In the genomic region with DNA sequence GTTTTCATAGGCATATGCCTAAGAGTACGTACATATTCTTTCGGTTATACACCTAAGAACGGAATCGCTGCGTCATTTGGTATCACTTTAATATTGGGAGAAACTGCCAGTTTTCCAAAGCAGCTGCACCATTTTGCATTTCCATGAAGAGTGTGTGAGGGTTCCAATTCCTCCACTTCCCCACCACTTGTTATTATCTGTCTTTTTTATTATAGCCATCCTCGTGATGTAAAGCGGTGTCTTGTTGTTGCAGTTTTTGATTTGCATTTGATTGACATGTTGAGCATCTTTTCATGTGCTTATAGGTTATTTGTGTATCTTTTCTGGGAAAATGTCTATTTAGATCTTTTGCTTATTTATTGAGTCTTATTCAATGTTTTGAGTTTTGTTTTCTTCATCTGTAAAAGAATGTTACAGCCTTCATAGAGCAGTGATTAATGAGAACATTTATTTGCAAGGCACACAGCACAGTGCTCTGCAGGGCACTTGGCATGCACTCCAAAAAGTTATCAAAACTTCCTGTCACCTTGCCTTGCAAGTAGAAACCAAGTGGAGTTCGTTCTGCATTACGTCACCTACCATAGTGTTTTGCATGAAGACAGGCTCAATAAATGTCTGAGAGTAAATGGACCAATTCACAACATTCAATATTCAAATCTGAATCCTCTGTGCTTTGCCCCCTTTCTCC, we compare ENCODE assay signal across 10 cellular contexts. TPM values are rescaled to one million over a fixed set of nuclear protein-coding genes. Genes with fewer than 3 reads are reported as not detected.
DNase-seq lines count a peak whose midpoint lies in the region; ATAC-seq, FAIRE-seq and TF ChIP-seq lines count a peak whose summit lies in the region.
"Had no signal": no experiment of that assay in that cellular context is flagged by ENCODE, and none has a peak within 500 bp of the region (broad histone marks: within the 10 kb centered on the region; RNA-seq: fewer than 3 reads in every experiment).

No MANE protein-coding gene starts in this region.

- no peaks in the 10 kb centered on the region for H3K9me3 Mint-ChIP-seq in activated T-cell treated with anti-CD3 and anti-CD28 coated beads, Interleukin-2, amount 50 U/mL, for 24 hours
- H3K9me3 Mint-ChIP-seq in activated CD4-positive, alpha-beta memory T cell treated with anti-CD3 and anti-CD28 coated beads, Interleukin-2, amount 10 ng/mL, durations not matched to agents 7 days and 5 days: no peaks in the 10 kb centered on the region

- intact Hi-C loops in stomach (cut with DNase I; ENCODE audit: low total_unique reads): no loop called here

- dilution Hi-C loops in keratinocyte (cut with MboI; ENCODE audit: extremely low pct_ligation_motif_present, low sequenced_read_pairs): no loop called here

- 70 to 75% (median 72%) methylated on average over 9 of the region's 9 CpGs for WGBS in stomach, 5 donors

- TF ChIP-seq CTCF in keratinocyte (optimal IDR thresholded peaks at IDR 0.05 in 1 of 3, IDR thresholded peaks at IDR 0.05 in 1 of 3, conservative IDR thresholded peaks at IDR 0.05 in 1 of 3; ENCODE audit: extremely low read depth in 1 of 3, insufficient read depth in 2 of 3, low read length in 3 of 3) (no peak), stomach (IDR thresholded peaks at IDR 0.05) (no peak), omental fat pad (IDR thresholded peaks at IDR 0.05) (no peak)

- H3K4me3 ChIP-seq in keratinocyte (ENCODE audit: control insufficient read depth in 2 of 3, extremely low read depth in 1 of 3, insufficient read depth in 2 of 3, low read depth in 1 of 3, low read length in 3 of 3) (peak overlapping the region in 1 of 3 experiments; percentile 40), stomach (no peak overlapping the region)

- H3K27me3 ChIP-seq in keratinocyte (ENCODE audit: control insufficient read depth, extremely low read depth, insufficient read depth, low read length) (no peaks in the 10 kb centered on the region), stomach (no peaks in the 10 kb centered on the region)

- H3K9ac ChIP-seq in keratinocyte (ENCODE audit: control insufficient read depth, extremely low read depth, insufficient read depth, low read length): no peak overlapping the region

- H2AFZ ChIP-seq in keratinocyte (ENCODE audit: control insufficient read depth, low read length): no peak overlapping the region

- H3K27ac ChIP-seq in keratinocyte (ENCODE audit: control insufficient read depth, insufficient read depth, low read length) (peak overlapping the region; percentile 82), stomach (peak overlapping the region in 4 of 5 donors; percentile 91 to 93 (median 92))

- H3K4me1 Mint-ChIP-seq in activated T-cell treated with anti-CD3 and anti-CD28 coated beads, Interleukin-2, amount 50 U/mL, for 24 hours (ENCODE audit: low read depth): peaks cover 36% of the 10 kb centered on the region
- H3K4me1 Mint-ChIP-seq in activated CD4-positive, alpha-beta memory T cell treated with anti-CD3 and anti-CD28 coated beads, Interleukin-2, amount 10 ng/mL, durations not matched to agents 7 days and 5 days: peaks cover 31% of the 10 kb centered on the region

- ATAC-seq in HG02798 (IDR thresholded peaks at IDR 0.05; ENCODE audit: poor library complexity, unreplicated experiment) (no peak), omental fat pad (ENCODE audit: low FRiP score) (no peak), HG03039 (IDR thresholded peaks at IDR 0.05; ENCODE audit: unreplicated experiment) (no peak)

- peak overlapping the region; percentile 71 for H3K4me2 ChIP-seq in keratinocyte (ENCODE audit: control insufficient read depth, extremely low read depth, insufficient read depth, low read depth, low read length)

- peaks cover 3% of the 10 kb centered on the region for H3K36me3 Mint-ChIP-seq in activated T-cell treated with anti-CD3 and anti-CD28 coated beads, Interleukin-2, amount 50 U/mL, for 24 hours (ENCODE audit: low read depth)
- H3K36me3 Mint-ChIP-seq in activated CD4-positive, alpha-beta memory T cell treated with anti-CD3 and anti-CD28 coated beads, Interleukin-2, amount 10 ng/mL, durations not matched to agents 7 days and 5 days (ENCODE audit: low read depth): no peaks in the 10 kb centered on the region

- peak; percentile 41 for FAIRE-seq in keratinocyte (lab: Jason Lieb, UNC)

- CTCF ChIA-PET in activated CD4-positive, alpha-beta memory T cell treated with anti-CD3 and anti-CD28 coated beads, Interleukin-2, amount 10 ng/mL, durations not matched to agents 7 days and 5 days (lab: Charles Lee): interaction anchor here (0.6 to 1.6 kb wide), 3 partner anchors 24 to 398 kb away, joined by 3 to 5 read pairs (median 4); no protein-coding TSS in a partner anchor

- H3K9me3 ChIP-seq in keratinocyte (ENCODE audit: control insufficient read depth, low read depth, low read length) (no peaks in the 10 kb centered on the region), stomach (no peaks in the 10 kb centered on the region)

- H3K9me1 ChIP-seq in keratinocyte (ENCODE audit: control insufficient read depth, extremely low read depth, insufficient read depth, low read length): peaks cover 2% of the 10 kb centered on the region

- no peak for DNase-seq in activated T-cell treated with anti-CD3 and anti-CD28 coated beads, Interleukin-2, amount 50 U/mL, for 24 hours
- DNase-seq in activated T-cell treated with anti-CD3 and anti-CD28 coated beads for 4 hours: no peak
- DNase-seq in activated CD4-positive, alpha-beta memory T cell treated with anti-CD3 and anti-CD28 coated beads, Interleukin-2, amount 10 ng/mL, durations not matched to agents 7 days and 5 days: no peak
- no peak for DNase-seq in keratinocyte (ENCODE audit: low read depth, low spot score)
- peak; percentile 64 for DNase-seq in stomach
- DNase-seq in omental fat pad (ENCODE audit: low spot score): no peak
- DNase-seq: mesendoderm; stimulated activated CD4-positive, alpha-beta T cell treated with anti-CD3 and anti-CD28 coated beads, Interleukin-2, amount 100 ng/mL, for 24 hours had no signal

- H3K4me1 ChIP-seq in keratinocyte (ENCODE audit: control insufficient read depth, extremely low read depth, insufficient read depth, low read length) (peaks cover 37% of the 10 kb centered on the region), stomach (peaks cover 14 to 47% (median 30%) of the 10 kb centered on the region in 4 donors)

- H3K4me3 Mint-ChIP-seq in activated T-cell treated with anti-CD3 and anti-CD28 coated beads, Interleukin-2, amount 50 U/mL, for 24 hours: no peak overlapping the region
- peak overlapping the region; percentile 89 for H3K4me3 Mint-ChIP-seq in activated CD4-positive, alpha-beta memory T cell treated with anti-CD3 and anti-CD28 coated beads, Interleukin-2, amount 10 ng/mL, durations not matched to agents 7 days and 5 days

- no peaks in the 10 kb centered on the region for H3K79me2 ChIP-seq in keratinocyte (ENCODE audit: control insufficient read depth, insufficient read depth, low read length)

- POLR2A ChIA-PET in activated CD4-positive, alpha-beta memory T cell treated with anti-CD3 and anti-CD28 coated beads, Interleukin-2, amount 10 ng/mL, durations not matched to agents 7 days and 5 days (lab: Charles Lee): interaction anchor here (1.2 to 1.9 kb wide), 2 partner anchors 11 to 57 kb away, joined by 3 to 12 read pairs; no protein-coding TSS in a partner anchor

- no peaks in the 10 kb centered on the region for H4K20me1 ChIP-seq in keratinocyte (ENCODE audit: control insufficient read depth, extremely low read depth, insufficient read depth, low read length)

- H3K36me3 ChIP-seq in keratinocyte (ENCODE audit: control insufficient read depth in 2 of 2, extremely low read depth in 1 of 2, insufficient read depth in 2 of 2, low read length in 2 of 2): no peaks in the 10 kb centered on the region
- H3K36me3 ChIP-seq in stomach: no peaks in the 10 kb centered on the region

- TF ChIP-seq EP300 in stomach (IDR thresholded peaks at IDR 0.05): no peak

- H3K27me3 Mint-ChIP-seq in activated T-cell treated with anti-CD3 and anti-CD28 coated beads, Interleukin-2, amount 50 U/mL, for 24 hours: no peaks in the 10 kb centered on the region
- H3K27me3 Mint-ChIP-seq in activated CD4-positive, alpha-beta memory T cell treated with anti-CD3 and anti-CD28 coated beads, Interleukin-2, amount 10 ng/mL, durations not matched to agents 7 days and 5 days: peaks cover 15% of the 10 kb centered on the region

- peak overlapping the region; percentile 95 for H3K27ac Mint-ChIP-seq in activated T-cell treated with anti-CD3 and anti-CD28 coated beads, Interleukin-2, amount 50 U/mL, for 24 hours
- H3K27ac Mint-ChIP-seq in activated CD4-positive, alpha-beta memory T cell treated with anti-CD3 and anti-CD28 coated beads, Interleukin-2, amount 10 ng/mL, durations not matched to agents 7 days and 5 days: peak overlapping the region; percentile 87

- no peak for TF ChIP-seq POLR2A in stomach (IDR thresholded peaks at IDR 0.05)

RNA-seq across cellular contexts. Expression of gene ST6GALNAC1, which starts 26.6 kb away (rescaled TPM):
- total RNA-seq in activated CD4-positive, alpha-beta memory T cell treated with anti-CD3 and anti-CD28 coated beads, Interleukin-2, amount 10 ng/mL, durations not matched to agents 7 days and 5 days: 1 to 10 TPM; 3.1 to 4.0 TPM
- polyA plus RNA-seq in keratinocyte: 0.28 to 0.84 TPM (median 0.46 TPM) in 3 replicates
- polyA plus RNA-seq in keratinocyte (2011; ENCODE audit: low read depth): 0.29 TPM
- polyA plus RNA-seq in keratinocyte (2011; cell fraction: cytosol; rRNA removed): 0.16 and 0.41 TPM in 2 replicates
- 0.44 and 0.76 TPM in 2 replicates for polyA plus RNA-seq in keratinocyte (2011; cell fraction: nucleus; rRNA removed)
- polyA plus RNA-seq in keratinocyte (2012; ENCODE audit: low replicate concordance): 0.32 and 0.45 TPM in 2 replicates
- 0.33 to 0.86 TPM (median 0.36 TPM) in 3 replicates for polyA minus RNA-seq in keratinocyte
- not detected for polyA minus RNA-seq in keratinocyte (2011; cell fraction: cytosol; rRNA and poly(A)+ RNA removed)
- polyA minus RNA-seq in keratinocyte (2011; cell fraction: nucleus; rRNA and poly(A)+ RNA removed): 0.63 and 1.1 TPM in 2 replicates
- total RNA-seq in stomach: 100 to 1,000 TPM in 2 of 5 donors, 10 to 100 TPM in 3; 41.1 to 257 (median 94.2) TPM
- polyA plus RNA-seq in stomach: 10 to 100 TPM; 28.0 to 72.8 (median 34.5) TPM
- total RNA-seq in omental fat pad: 1 to 10 TPM in 3 of 4 donors, under 1 TPM in 1; 0.46 to 4.6 (median 1.9) TPM

RNA-seq across cellular contexts. Expression of gene MXRA7, which starts 40.6 kb away (rescaled TPM):
- total RNA-seq in activated CD4-positive, alpha-beta memory T cell treated with anti-CD3 and anti-CD28 coated beads, Interleukin-2, amount 10 ng/mL, durations not matched to agents 7 days and 5 days: 1 to 10 TPM; 7.5 to 8.5 TPM
- polyA plus RNA-seq in keratinocyte: 113 to 118 TPM (median 114 TPM) in 3 replicates
- polyA plus RNA-seq in keratinocyte (2011; ENCODE audit: low read depth): 33.4 TPM
- 123 and 172 TPM in 2 replicates for polyA plus RNA-seq in keratinocyte (2011; cell fraction: cytosol; rRNA removed)
- polyA plus RNA-seq in keratinocyte (2011; cell fraction: nucleus; rRNA removed): 70.8 and 71.4 TPM in 2 replicates
- polyA plus RNA-seq in keratinocyte (2012; ENCODE audit: low replicate concordance): 85.9 and 96.7 TPM in 2 replicates
- polyA minus RNA-seq in keratinocyte: 64.9 to 161 TPM (median 87.3 TPM) in 3 replicates
- 82.7 TPM for polyA minus RNA-seq in keratinocyte (2011; cell fraction: cytosol; rRNA and poly(A)+ RNA removed)
- 21.7 and 52.1 TPM in 2 replicates for polyA minus RNA-seq in keratinocyte (2011; cell fraction: nucleus; rRNA and poly(A)+ RNA removed)
- 100 to 1,000 TPM in 2 of 5 donors, 10 to 100 TPM in 3; 41.4 to 209 (median 86.9) TPM for total RNA-seq in stomach
- polyA plus RNA-seq in stomach: 100 to 1,000 TPM in 1 of 3 donors, 10 to 100 TPM in 2; 44.5 to 102 (median 54.5) TPM
- total RNA-seq in omental fat pad: 100 to 1,000 TPM; 150 to 231 (median 194) TPM

RNA-seq across cellular contexts. Expression of gene JMJD6, which starts 56.2 kb away (rescaled TPM):
- 10 to 100 TPM; 66.8 to 68.0 TPM for total RNA-seq in activated CD4-positive, alpha-beta memory T cell treated with anti-CD3 and anti-CD28 coated beads, Interleukin-2, amount 10 ng/mL, durations not matched to agents 7 days and 5 days
- polyA plus RNA-seq in keratinocyte: 11.0 to 14.6 TPM (median 12.0 TPM) in 3 replicates
- polyA plus RNA-seq in keratinocyte (2011; ENCODE audit: low read depth): 27.7 TPM
- 8.1 and 10.9 TPM in 2 replicates for polyA plus RNA-seq in keratinocyte (2011; cell fraction: cytosol; rRNA removed)
- 19.0 and 23.1 TPM in 2 replicates for polyA plus RNA-seq in keratinocyte (2011; cell fraction: nucleus; rRNA removed)
- polyA plus RNA-seq in keratinocyte (2012; ENCODE audit: low replicate concordance): 28.4 and 34.2 TPM in 2 replicates
- polyA minus RNA-seq in keratinocyte: 4.6 to 20.5 TPM (median 6.6 TPM) in 3 replicates
- polyA minus RNA-seq in keratinocyte (2011; cell fraction: cytosol; rRNA and poly(A)+ RNA removed): 10.4 TPM
- polyA minus RNA-seq in keratinocyte (2011; cell fraction: nucleus; rRNA and poly(A)+ RNA removed): 4.7 and 8.1 TPM in 2 replicates
- 10 to 100 TPM in 3 of 5 donors, 1 to 10 TPM in 2; 9.3 to 47.3 (median 16.5) TPM for total RNA-seq in stomach
- polyA plus RNA-seq in stomach: 10 to 100 TPM; 25.8 to 32.5 (median 28.5) TPM
- 10 to 100 TPM; 17.7 to 40.4 (median 30.4) TPM for total RNA-seq in omental fat pad

RNA-seq across cellular contexts. Expression of gene METTL23, which starts 56.5 kb away (rescaled TPM):
- 10 to 100 TPM; 43.0 to 48.0 TPM for total RNA-seq in activated CD4-positive, alpha-beta memory T cell treated with anti-CD3 and anti-CD28 coated beads, Interleukin-2, amount 10 ng/mL, durations not matched to agents 7 days and 5 days
- polyA plus RNA-seq in keratinocyte (32.3 to 48.3 TPM (median 37.6 TPM) in 3 replicates), stomach (10 to 100 TPM; 35.4 to 42.0 (median 35.6) TPM)
- polyA plus RNA-seq in keratinocyte (2011; ENCODE audit: low read depth): 25.5 TPM
- polyA plus RNA-seq in keratinocyte (2011; cell fraction: cytosol; rRNA removed): 29.6 and 46.7 TPM in 2 replicates
- 33.2 and 35.7 TPM in 2 replicates for polyA plus RNA-seq in keratinocyte (2011; cell fraction: nucleus; rRNA removed)
- 26.7 and 26.9 TPM in 2 replicates for polyA plus RNA-seq in keratinocyte (2012; ENCODE audit: low replicate concordance)
- polyA minus RNA-seq in keratinocyte: 5.5 to 22.8 TPM (median 12.5 TPM) in 3 replicates
- polyA minus RNA-seq in keratinocyte (2011; cell fraction: cytosol; rRNA and poly(A)+ RNA removed): 13.2 TPM
- polyA minus RNA-seq in keratinocyte (2011; cell fraction: nucleus; rRNA and poly(A)+ RNA removed): 7.7 and 11.8 TPM in 2 replicates
- total RNA-seq in stomach (10 to 100 TPM in 4 of 5 donors, 1 to 10 TPM in 1; 1.2 to 72.1 (median 15.5) TPM), omental fat pad (10 to 100 TPM; 13.6 to 30.2 (median 26.9) TPM)

Comparison
In these comparisons a context has a peak if more than half of its experiments do, and no peak if none do; other contexts are left out.
1. RNA of gene ST6GALNAC1, which starts 26.6 kb away (total RNA-seq): 41.1 to 257 TPM in stomach; 3.1 to 4.0 TPM in activated CD4-positive, alpha-beta memory T cell treated with anti-CD3 and anti-CD28 coated beads, Interleukin-2, amount 10 ng/mL, durations not matched to agents 7 days and 5 days and 0.46 to 4.6 TPM in omental fat pad; every median in the first group is over 4 times any median in the second.
2. RNA of gene MXRA7, which starts 40.6 kb away (total RNA-seq): 150 to 231 TPM in omental fat pad and 41.4 to 209 TPM in stomach; 7.5 to 8.5 TPM in activated CD4-positive, alpha-beta memory T cell treated with anti-CD3 and anti-CD28 coated beads, Interleukin-2, amount 10 ng/mL, durations not matched to agents 7 days and 5 days; every median in the first group is over 4 times any median in the second.